Comparison of ENCODE assay signal across 8 cellular contexts in the genomic region with DNA sequence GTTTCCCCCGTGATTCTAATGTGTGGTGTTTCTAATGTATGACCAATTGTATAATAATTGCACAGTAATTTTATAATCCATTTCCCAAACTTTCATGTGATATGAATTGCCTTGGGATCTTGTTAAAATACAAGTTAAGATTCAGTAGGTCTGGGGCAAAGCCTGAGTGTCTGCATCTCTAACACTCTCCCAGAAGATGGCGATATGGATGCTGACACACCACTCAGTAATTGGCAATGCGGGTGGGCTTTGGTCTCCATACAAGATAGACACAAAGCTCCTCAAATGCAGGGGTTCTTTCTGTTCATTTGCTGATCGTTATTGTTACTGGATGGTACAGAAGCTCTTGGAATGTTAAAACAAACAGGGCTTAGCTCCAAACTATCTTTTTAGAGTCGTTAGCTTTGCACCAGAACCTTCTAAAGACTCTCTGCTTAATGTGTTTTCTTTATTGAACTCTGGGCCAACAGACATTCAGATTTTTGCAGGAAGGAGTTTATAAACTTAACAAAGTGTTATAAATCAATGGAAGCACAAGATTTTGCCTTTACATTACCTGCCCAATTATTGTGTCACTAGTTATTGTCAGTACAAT. TPM values are rescaled to one million over a fixed set of nuclear protein-coding genes. Genes with fewer than 3 reads are reported as not detected.
A peak's percentile ranks its signal among the peaks of the same experiment; 100 is the strongest.
DNase-seq lines count a peak whose midpoint lies in the region; ATAC-seq and TF ChIP-seq lines count a peak whose summit lies in the region.

No MANE protein-coding gene starts in this region.

- no peaks in the 10 kb centered on the region for H3K27me3 ChIP-seq in SU-DHL-6 (ENCODE audit: low read length)
- no peaks in the 10 kb centered on the region for H3K27me3 ChIP-seq in right lobe of liver

- H3K36me3 ChIP-seq in SU-DHL-6 (ENCODE audit: low read length) (no peaks in the 10 kb centered on the region), right lobe of liver (no peaks in the 10 kb centered on the region)

- H3K9me2 ChIP-seq in SU-DHL-6 (replicated peaks; ENCODE audit: insufficient read depth, low read length), result no peaks in the 10 kb centered on the region

- no peaks in the 10 kb centered on the region for H4K20me1 ChIP-seq in SU-DHL-6 (ENCODE audit: low read depth, low read length)

- H2AFZ ChIP-seq in SU-DHL-6 (ENCODE audit: low read depth, low read length, severe bottlenecking), result no peak overlapping the region

- TF ChIP-seq POLR2A in right lobe of liver (IDR thresholded peaks at IDR 0.05), result no peak

- H3K4me3 ChIP-seq in SU-DHL-6 (ENCODE audit: insufficient read depth, low read length, poor library complexity, severe bottlenecking) (no peak overlapping the region), right lobe of liver (no peak overlapping the region)

- ATAC-seq in HG02870 (IDR thresholded peaks at IDR 0.05; ENCODE audit: unreplicated experiment), result peak; percentile 41
- peak; percentile 47 to 64 (median 58) for ATAC-seq in right lobe of liver
- ATAC-seq in GM21390 (IDR thresholded peaks at IDR 0.05; ENCODE audit: unreplicated experiment), result no peak
- no peak for ATAC-seq in HG02571 (IDR thresholded peaks at IDR 0.05; ENCODE audit: unreplicated experiment)

- H3K9me3 ChIP-seq in SU-DHL-6 (ENCODE audit: insufficient read depth, low read length) (no peaks in the 10 kb centered on the region), right lobe of liver (no peaks in the 10 kb centered on the region)

- no peaks in the 10 kb centered on the region for H3K4me1 ChIP-seq in right lobe of liver

- H3F3A ChIP-seq in SU-DHL-6 (ENCODE audit: insufficient read depth), result no peaks in the 10 kb centered on the region; the same call in 1 of the 2 replicates

- no peaks in the 10 kb centered on the region for H3K79me2 ChIP-seq in SU-DHL-6 (ENCODE audit: insufficient read depth, low read length)

- DNase-seq in EH (ENCODE audit: low read depth) (peak; percentile 15), right lobe of liver (no peak), NCI-H2196 treated with DMSO at 0.1 percent for 48 hours (lab: John Stamatoyannopoulos, UW; ENCODE audit: unreplicated experiment) (no peak), GM19240 (ENCODE audit: insufficient read length, low spot score) (no peak)

- no peak overlapping the region for H3K4me2 ChIP-seq in SU-DHL-6 (ENCODE audit: low read depth, low read length, poor library complexity, severe bottlenecking)

- 16% methylated on average over 5 of the region's 5 CpGs for WGBS in right lobe of liver (ENCODE audit: insufficient coverage, low coverage, low lambda C conversion rate, missing lambda C conversion rate)

- peak; percentile 91 for TF ChIP-seq CTCF in SU-DHL-6 (IDR thresholded peaks at IDR 0.05; ENCODE audit: insufficient read depth, low read length, poor library complexity, severe bottlenecking)
- peak in 3 of 4 donors; percentile 26 to 44 (median 41) for TF ChIP-seq CTCF in right lobe of liver (IDR thresholded peaks at IDR 0.05)

- H3K27ac ChIP-seq in SU-DHL-6 (ENCODE audit: low read depth, low read length), result no peak overlapping the region
- no peak overlapping the region for H3K27ac ChIP-seq in right lobe of liver

- intact Hi-C loops in right lobe of liver (cut with DNase I), result no loop called here

- H3K9ac ChIP-seq in SU-DHL-6 (ENCODE audit: low read length), result no peak overlapping the region

RNA-seq across cellular contexts. Expression of a gene that starts 45.4 kb away (rescaled TPM):
- total RNA-seq in right lobe of liver, result 1 to 10 TPM in 4 of 6 experiments, under 1 TPM in 2; 0.71 to 2.6 (median 1.4) TPM

Comparison
In these comparisons a context has a peak if more than half of its experiments do, and no peak if none do; other contexts are left out.
1. ATAC-seq: peak in HG02870 (single experiment) and right lobe of liver (4 of 4); none in GM21390 (single experiment) and HG02571 (single experiment).